ENCODE assay signal across 16 cellular contexts in genomic region chr5:134787692-134788091, GRCh38. TPM values are rescaled to one million over a fixed set of nuclear protein-coding genes. Genes with fewer than 3 reads are reported as not detected.
DNase-seq lines count a peak whose midpoint lies in the region; TF ChIP-seq lines count a peak whose summit lies in the region.
"Had no signal": no experiment of that assay in that cellular context is flagged by ENCODE, and none has a peak within 500 bp of the region (broad histone marks: within the 10 kb centered on the region; RNA-seq: fewer than 3 reads in every experiment).

No MANE protein-coding gene starts in this region.

- peak overlapping the region; percentile 27 for H3K4me2 ChIP-seq in SU-DHL-6 (ENCODE audit: low read depth, low read length, poor library complexity, severe bottlenecking)
- H3K4me2 ChIP-seq: A549; BLaER1 treated with 17β-estradiol and CSF1 and Interleukin-3, amounts not matched to agents 10 nM and 100 nM had no signal

- H3K36me3 ChIP-seq in SU-DHL-6 (ENCODE audit: low read length) (peaks cover 43% of the 10 kb centered on the region), right atrium auricular region (peaks cover 86% of the 10 kb centered on the region)

- TF ChIP-seq CTCF in SU-DHL-6 (IDR thresholded peaks at IDR 0.05; ENCODE audit: insufficient read depth, low read length, poor library complexity, severe bottlenecking), result no peak
- TF ChIP-seq CTCF in right atrium auricular region (IDR thresholded peaks at IDR 0.05), result no peak

- H3K4me1 ChIP-seq in right atrium auricular region, result no peaks in the 10 kb centered on the region
- H3K4me1 ChIP-seq: A549; BLaER1 treated with 17β-estradiol and CSF1 and Interleukin-3, amounts not matched to agents 10 nM and 100 nM; Caco-2 had no signal

- peak; percentile 2 for DNase-seq in NCI-H146 (lab: John Stamatoyannopoulos, UW)
- DNase-seq in NCI-H146 treated with DMSO at 0.1 percent for 48 hours (lab: John Stamatoyannopoulos, UW; ENCODE audit: unreplicated experiment), result no peak
- no peak for DNase-seq in right atrium auricular region (ENCODE audit: low spot score)
- no peak for DNase-seq in retina
- DNase-seq: AML-193; Caco-2; Calu3; CD4-positive, alpha-beta T cell; CD8-positive, alpha-beta T cell; DMS79 treated with DMSO at 0.1 percent for 48 hours; GF-D8 had no signal

- no peaks in the 10 kb centered on the region for H3K9me2 ChIP-seq in SU-DHL-6 (replicated peaks; ENCODE audit: insufficient read depth, low read length)

- no peaks in the 10 kb centered on the region for H3K79me2 ChIP-seq in SU-DHL-6 (ENCODE audit: insufficient read depth, low read length)

- H3K27ac ChIP-seq in SU-DHL-6 (ENCODE audit: low read depth, low read length) (peak overlapping the region; percentile 52), right atrium auricular region (no peak overlapping the region)
- H3K27ac ChIP-seq: 22Rv1; A549; BLaER1 treated with 17β-estradiol and CSF1 and Interleukin-3, amounts not matched to agents 10 nM and 100 nM; C4-2B had no signal

- 0 out of 2 replicates have a peak, but pooled peaks cover 5% of the 10 kb centered on the region for H3F3A ChIP-seq in SU-DHL-6 (ENCODE audit: insufficient read depth)

- no peaks in the 10 kb centered on the region for H4K20me1 ChIP-seq in SU-DHL-6 (ENCODE audit: low read depth, low read length)

- no peak overlapping the region for H2AFZ ChIP-seq in SU-DHL-6 (ENCODE audit: low read depth, low read length, severe bottlenecking)

- no peaks in the 10 kb centered on the region for H3K27me3 ChIP-seq in SU-DHL-6 (ENCODE audit: low read length)
- H3K27me3 ChIP-seq in right atrium auricular region, result no peaks in the 10 kb centered on the region
- H3K27me3 ChIP-seq: BLaER1 treated with 17β-estradiol and CSF1 and Interleukin-3, amounts not matched to agents 10 nM and 100 nM had no signal

- no peaks in the 10 kb centered on the region for H3K9me3 ChIP-seq in SU-DHL-6 (ENCODE audit: insufficient read depth, low read length)
- H3K9me3 ChIP-seq in right atrium auricular region, result no peaks in the 10 kb centered on the region
- H3K9me3 ChIP-seq: A549; BLaER1 treated with 17β-estradiol and CSF1 and Interleukin-3, amounts not matched to agents 10 nM and 100 nM; Caco-2 had no signal

- H3K9ac ChIP-seq in SU-DHL-6 (ENCODE audit: low read length), result no peak overlapping the region
- H3K9ac ChIP-seq: BLaER1 treated with 17β-estradiol and CSF1 and Interleukin-3, amounts not matched to agents 10 nM and 100 nM had no signal

- H3K4me3 ChIP-seq in SU-DHL-6 (ENCODE audit: insufficient read depth, low read length, poor library complexity, severe bottlenecking) (no peak overlapping the region), right atrium auricular region (no peak overlapping the region)
- H3K4me3 ChIP-seq: A549; BLaER1 treated with 17β-estradiol and CSF1 and Interleukin-3, amounts not matched to agents 10 nM and 100 nM had no signal

RNA-seq across cellular contexts. Expression of gene DDX46, which starts 29.1 kb away (rescaled TPM):
- total RNA-seq in right atrium auricular region, result 10 to 100 TPM; 12.2 to 13.4 TPM

RNA-seq across cellular contexts. Expression of gene CAMLG, which starts 49.3 kb away (rescaled TPM):
- 10 to 100 TPM; 18.2 to 21.9 TPM for total RNA-seq in right atrium auricular region

RNA-seq across cellular contexts. Expression of gene C5orf24, which starts 58.1 kb away (rescaled TPM):
- 10 to 100 TPM; 33.7 to 34.9 TPM for total RNA-seq in right atrium auricular region
